ENCODE assay signal across 1 cellular context in the genomic region with DNA sequence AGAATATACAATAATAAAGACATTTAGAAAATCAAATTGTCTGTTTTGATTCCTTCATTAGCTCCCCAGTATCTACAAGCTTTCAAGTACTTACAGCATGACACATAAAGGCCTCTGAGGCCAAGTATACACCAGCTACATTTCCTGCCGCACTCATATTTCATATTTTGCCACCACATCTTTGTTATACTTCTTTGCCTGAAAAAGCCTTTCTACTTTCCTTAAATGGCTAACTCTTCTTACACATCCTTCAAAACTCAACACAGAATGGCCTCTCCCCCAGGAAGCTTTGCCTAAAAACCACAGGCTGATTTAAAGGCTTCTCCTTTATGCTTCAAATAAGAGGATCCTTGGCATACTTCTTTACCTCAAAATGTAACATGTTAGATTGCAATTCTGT.
TF ChIP-seq lines count a peak whose summit lies in the region.

No MANE protein-coding gene starts in this region.

TF ChIP-seq in GM12878, 131 proteins besides CTCF, POLR2A, EP300 and RAD21 (continued from another document):
- TF ChIP-seq, protein P1, sequence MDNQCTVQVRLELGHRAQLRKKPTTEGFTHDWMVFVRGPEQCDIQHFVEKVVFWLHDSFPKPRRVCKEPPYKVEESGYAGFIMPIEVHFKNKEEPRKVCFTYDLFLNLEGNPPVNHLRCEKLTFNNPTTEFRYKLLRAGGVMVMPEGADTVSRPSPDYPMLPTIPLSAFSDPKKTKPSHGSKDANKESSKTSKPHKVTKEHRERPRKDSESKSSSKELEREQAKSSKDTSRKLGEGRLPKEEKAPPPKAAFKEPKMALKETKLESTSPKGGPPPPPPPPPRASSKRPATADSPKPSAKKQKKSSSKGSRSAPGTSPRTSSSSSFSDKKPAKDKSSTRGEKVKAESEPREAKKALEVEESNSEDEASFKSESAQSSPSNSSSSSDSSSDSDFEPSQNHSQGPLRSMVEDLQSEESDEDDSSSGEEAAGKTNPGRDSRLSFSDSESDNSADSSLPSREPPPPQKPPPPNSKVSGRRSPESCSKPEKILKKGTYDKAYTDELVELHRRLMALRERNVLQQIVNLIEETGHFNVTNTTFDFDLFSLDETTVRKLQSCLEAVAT (IDR thresholded peaks at IDR 0.05): peak; percentile 72; the same call in 1 of the 2 replicates
- TF ChIP-seq KAT2A (conservative IDR thresholded peaks at IDR 0.05; ENCODE audit: control insufficient read depth, low read depth, low read length) (no peak), ZBED1 (IDR thresholded peaks at IDR 0.05; ENCODE audit: borderline replicate concordance) (no peak), ETV6 (conservative IDR thresholded peaks at IDR 0.05 in 1 of 2, IDR thresholded peaks at IDR 0.05 in 1 of 2; ENCODE audit: borderline replicate concordance in 1 of 2, low read depth in 1 of 2) (no peak), ZNF217 (IDR thresholded peaks at IDR 0.05) (no peak), TCF7 (IDR thresholded peaks at IDR 0.05; ENCODE audit: borderline replicate concordance) (no peak), RB1 (IDR thresholded peaks at IDR 0.05; ENCODE audit: borderline replicate concordance) (no peak; the same call in 1 of the 2 replicates), CHD4 (IDR thresholded peaks at IDR 0.05) (no peak), CBFB (IDR thresholded peaks at IDR 0.05; ENCODE audit: low read depth) (no peak), ZNF274 (IDR thresholded peaks at IDR 0.05; ENCODE audit: insufficient read depth, insufficient read length) (no peak)
- TF ChIP-seq, protein P2, sequence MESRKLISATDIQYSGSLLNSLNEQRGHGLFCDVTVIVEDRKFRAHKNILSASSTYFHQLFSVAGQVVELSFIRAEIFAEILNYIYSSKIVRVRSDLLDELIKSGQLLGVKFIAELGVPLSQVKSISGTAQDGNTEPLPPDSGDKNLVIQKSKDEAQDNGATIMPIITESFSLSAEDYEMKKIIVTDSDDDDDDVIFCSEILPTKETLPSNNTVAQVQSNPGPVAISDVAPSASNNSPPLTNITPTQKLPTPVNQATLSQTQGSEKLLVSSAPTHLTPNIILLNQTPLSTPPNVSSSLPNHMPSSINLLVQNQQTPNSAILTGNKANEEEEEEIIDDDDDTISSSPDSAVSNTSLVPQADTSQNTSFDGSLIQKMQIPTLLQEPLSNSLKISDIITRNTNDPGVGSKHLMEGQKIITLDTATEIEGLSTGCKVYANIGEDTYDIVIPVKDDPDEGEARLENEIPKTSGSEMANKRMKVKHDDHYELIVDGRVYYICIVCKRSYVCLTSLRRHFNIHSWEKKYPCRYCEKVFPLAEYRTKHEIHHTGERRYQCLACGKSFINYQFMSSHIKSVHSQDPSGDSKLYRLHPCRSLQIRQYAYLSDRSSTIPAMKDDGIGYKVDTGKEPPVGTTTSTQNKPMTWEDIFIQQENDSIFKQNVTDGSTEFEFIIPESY (IDR thresholded peaks at IDR 0.05): 0 out of 2 replicates have a peak, but pooled peaks have one; percentile 34
- TF ChIP-seq, protein P3, sequence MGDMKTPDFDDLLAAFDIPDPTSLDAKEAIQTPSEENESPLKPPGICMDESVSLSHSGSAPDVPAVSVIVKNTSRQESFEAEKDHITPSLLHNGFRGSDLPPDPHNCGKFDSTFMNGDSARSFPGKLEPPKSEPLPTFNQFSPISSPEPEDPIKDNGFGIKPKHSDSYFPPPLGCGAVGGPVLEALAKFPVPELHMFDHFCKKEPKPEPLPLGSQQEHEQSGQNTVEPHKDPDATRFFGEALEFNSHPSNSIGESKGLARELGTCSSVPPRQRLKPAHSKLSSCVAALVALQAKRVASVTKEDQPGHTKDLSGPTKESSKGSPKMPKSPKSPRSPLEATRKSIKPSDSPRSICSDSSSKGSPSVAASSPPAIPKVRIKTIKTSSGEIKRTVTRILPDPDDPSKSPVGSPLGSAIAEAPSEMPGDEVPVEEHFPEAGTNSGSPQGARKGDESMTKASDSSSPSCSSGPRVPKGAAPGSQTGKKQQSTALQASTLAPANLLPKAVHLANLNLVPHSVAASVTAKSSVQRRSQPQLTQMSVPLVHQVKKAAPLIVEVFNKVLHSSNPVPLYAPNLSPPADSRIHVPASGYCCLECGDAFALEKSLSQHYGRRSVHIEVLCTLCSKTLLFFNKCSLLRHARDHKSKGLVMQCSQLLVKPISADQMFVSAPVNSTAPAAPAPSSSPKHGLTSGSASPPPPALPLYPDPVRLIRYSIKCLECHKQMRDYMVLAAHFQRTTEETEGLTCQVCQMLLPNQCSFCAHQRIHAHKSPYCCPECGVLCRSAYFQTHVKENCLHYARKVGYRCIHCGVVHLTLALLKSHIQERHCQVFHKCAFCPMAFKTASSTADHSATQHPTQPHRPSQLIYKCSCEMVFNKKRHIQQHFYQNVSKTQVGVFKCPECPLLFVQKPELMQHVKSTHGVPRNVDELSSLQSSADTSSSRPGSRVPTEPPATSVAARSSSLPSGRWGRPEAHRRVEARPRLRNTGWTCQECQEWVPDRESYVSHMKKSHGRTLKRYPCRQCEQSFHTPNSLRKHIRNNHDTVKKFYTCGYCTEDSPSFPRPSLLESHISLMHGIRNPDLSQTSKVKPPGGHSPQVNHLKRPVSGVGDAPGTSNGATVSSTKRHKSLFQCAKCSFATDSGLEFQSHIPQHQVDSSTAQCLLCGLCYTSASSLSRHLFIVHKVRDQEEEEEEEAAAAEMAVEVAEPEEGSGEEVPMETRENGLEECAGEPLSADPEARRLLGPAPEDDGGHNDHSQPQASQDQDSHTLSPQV (IDR thresholded peaks at IDR 0.05): no peak
- TF ChIP-seq, protein P4, sequence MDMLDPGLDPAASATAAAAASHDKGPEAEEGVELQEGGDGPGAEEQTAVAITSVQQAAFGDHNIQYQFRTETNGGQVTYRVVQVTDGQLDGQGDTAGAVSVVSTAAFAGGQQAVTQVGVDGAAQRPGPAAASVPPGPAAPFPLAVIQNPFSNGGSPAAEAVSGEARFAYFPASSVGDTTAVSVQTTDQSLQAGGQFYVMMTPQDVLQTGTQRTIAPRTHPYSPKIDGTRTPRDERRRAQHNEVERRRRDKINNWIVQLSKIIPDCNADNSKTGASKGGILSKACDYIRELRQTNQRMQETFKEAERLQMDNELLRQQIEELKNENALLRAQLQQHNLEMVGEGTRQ (IDR thresholded peaks at IDR 0.05; ENCODE audit: borderline replicate concordance, low read depth, low read length): no peak
- TF ChIP-seq, protein P5, sequence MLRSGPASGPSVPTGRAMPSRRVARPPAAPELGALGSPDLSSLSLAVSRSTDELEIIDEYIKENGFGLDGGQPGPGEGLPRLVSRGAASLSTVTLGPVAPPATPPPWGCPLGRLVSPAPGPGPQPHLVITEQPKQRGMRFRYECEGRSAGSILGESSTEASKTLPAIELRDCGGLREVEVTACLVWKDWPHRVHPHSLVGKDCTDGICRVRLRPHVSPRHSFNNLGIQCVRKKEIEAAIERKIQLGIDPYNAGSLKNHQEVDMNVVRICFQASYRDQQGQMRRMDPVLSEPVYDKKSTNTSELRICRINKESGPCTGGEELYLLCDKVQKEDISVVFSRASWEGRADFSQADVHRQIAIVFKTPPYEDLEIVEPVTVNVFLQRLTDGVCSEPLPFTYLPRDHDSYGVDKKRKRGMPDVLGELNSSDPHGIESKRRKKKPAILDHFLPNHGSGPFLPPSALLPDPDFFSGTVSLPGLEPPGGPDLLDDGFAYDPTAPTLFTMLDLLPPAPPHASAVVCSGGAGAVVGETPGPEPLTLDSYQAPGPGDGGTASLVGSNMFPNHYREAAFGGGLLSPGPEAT (IDR thresholded peaks at IDR 0.05; ENCODE audit: low read depth): no peak
- TF ChIP-seq, protein P6, sequence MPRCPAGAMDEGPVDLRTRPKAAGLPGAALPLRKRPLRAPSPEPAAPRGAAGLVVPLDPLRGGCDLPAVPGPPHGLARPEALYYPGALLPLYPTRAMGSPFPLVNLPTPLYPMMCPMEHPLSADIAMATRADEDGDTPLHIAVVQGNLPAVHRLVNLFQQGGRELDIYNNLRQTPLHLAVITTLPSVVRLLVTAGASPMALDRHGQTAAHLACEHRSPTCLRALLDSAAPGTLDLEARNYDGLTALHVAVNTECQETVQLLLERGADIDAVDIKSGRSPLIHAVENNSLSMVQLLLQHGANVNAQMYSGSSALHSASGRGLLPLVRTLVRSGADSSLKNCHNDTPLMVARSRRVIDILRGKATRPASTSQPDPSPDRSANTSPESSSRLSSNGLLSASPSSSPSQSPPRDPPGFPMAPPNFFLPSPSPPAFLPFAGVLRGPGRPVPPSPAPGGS (IDR thresholded peaks at IDR 0.05; ENCODE audit: borderline replicate concordance, insufficient read depth, low read depth, low read length, poor library complexity, severe bottlenecking): no peak
